Comparison of ENCODE assay signal across 8 cellular contexts in genomic region chr15:58770857-58771620, GRCh38. TPM values are rescaled to one million over a fixed set of nuclear protein-coding genes. Genes with fewer than 3 reads are reported as not detected.
DNase-seq lines count a peak whose midpoint lies in the region; ATAC-seq and TF ChIP-seq lines count a peak whose summit lies in the region.

Gene MINDY2 (plus strand): TSS chr15:58771302. CDS start chr15:58771396, 94 bp downstream.

- H3K27ac ChIP-seq in lung (ENCODE audit: low read depth in 1 of 2, low read length in 1 of 2), result peak within 1 kb of the TSS; percentile 97 to 98

- no peaks in the 10 kb centered on the region for H3K9me3 ChIP-seq in lung (ENCODE audit: control insufficient read depth in 2 of 2, insufficient read depth in 1 of 2, low read length in 1 of 2)

- H3K4me1 ChIP-seq in lung (ENCODE audit: control insufficient read depth in 2 of 2, insufficient read depth in 2 of 2, low read length in 2 of 2), result peaks cover 0 to 20% of the 10 kb centered on the region in 2 donors

- 0% methylated on average over 69 to 75 of the region's 75 CpGs for WGBS in lung, 2 donors

- DNase-seq in COLO829 (ENCODE audit: low spot score) (peak; percentile 84), HS-5 (ENCODE audit: low read depth) (peak; percentile 88), lung (ENCODE audit: low spot score) (peak; percentile 98)
- DNase-seq in NK-92 treated with Interleukin-12 subunit alpha and Interleukin-12 subunit beta, amount 100 ng/mL, for 24 hours (lab: John Stamatoyannopoulos, UW), result peak; percentile 99
- peak; percentile 94 for DNase-seq in activated CD8-positive, alpha-beta memory T cell treated with anti-CD3 and anti-CD28 coated beads for 24 hours
- DNase-seq in effector CD4-positive, alpha-beta T cell, result peak; percentile 90
- DNase-seq in stimulated activated CD4-positive, alpha-beta T cell treated with anti-CD3 and anti-CD28 coated beads, TNF-alpha, amount 100 ng/mL, for 4 hours (ENCODE audit: low read depth in 3 of 3), result peak; percentile 85 to 87 (median 86)

- peak within 1 kb of the TSS; percentile 87 for H3K4me3 ChIP-seq in lung

- no peak for TF ChIP-seq CTCF in lung (IDR thresholded peaks at IDR 0.05; ENCODE audit: control extremely low read depth, extremely low read depth)

- H3K36me3 ChIP-seq in lung (ENCODE audit: control insufficient read depth in 2 of 2, insufficient read depth in 2 of 2, low read length in 2 of 2), result no peaks in the 10 kb centered on the region

- H3K27me3 ChIP-seq in lung (ENCODE audit: control insufficient read depth, insufficient read depth), result no peaks in the 10 kb centered on the region

- ATAC-seq in GM19468 (IDR thresholded peaks at IDR 0.05; ENCODE audit: extremely low read depth, unreplicated experiment) (peak; percentile 92), lung (ENCODE audit: insufficient read depth, low FRiP score) (peak; percentile 97)

RNA-seq across cellular contexts. Expression of gene MINDY2, which starts in this region (rescaled TPM):
- 10 to 100 TPM; 24.6 to 37.9 TPM for total RNA-seq in lung
- polyA plus RNA-seq in lung, result 1 to 10 TPM; 4.1 to 6.1 TPM

Comparison
In these comparisons a context has a peak if more than half of its experiments do, and no peak if none do; other contexts are left out.
1. Peak in every context shown above with its lines: DNase-seq, ATAC-seq, H3K4me3 ChIP-seq and H3K27ac ChIP-seq.